1 cellular context compared by ENCODE assay signal in the genomic region with DNA sequence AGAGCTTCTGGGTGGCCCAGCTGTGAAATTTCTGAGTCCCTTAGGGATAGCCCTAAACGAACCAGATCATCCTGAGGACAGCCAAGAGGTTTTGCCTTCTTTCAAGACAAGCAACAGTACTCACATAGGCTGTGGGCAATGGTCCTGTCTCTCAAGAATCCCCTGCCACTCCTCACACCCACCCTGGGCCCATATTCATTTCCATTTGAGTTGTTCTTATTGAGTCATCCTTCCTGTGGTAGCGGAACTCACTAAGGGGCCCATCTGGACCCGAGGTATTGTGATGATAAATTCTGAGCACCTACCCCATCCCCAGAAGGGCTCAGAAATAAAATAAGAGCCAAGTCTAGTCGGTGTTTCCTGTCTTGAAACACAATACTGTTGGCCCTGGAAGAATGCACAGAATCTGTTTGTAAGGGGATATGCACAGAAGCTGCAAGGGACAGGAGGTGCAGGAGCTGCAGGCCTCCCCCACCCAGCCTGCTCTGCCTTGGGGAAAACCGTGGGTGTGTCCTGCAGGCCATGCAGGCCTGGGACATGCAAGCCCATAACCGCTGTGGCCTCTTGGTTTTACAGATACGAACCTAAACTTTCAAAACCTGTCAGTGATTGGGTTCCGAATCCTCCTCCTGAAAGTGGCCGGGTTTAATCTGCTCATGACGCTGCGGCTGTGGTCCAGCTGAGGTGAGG.
TF ChIP-seq lines count a peak whose summit lies in the region.

No MANE protein-coding gene starts in this region.

TF ChIP-seq in GM12878, 131 proteins besides CTCF, POLR2A, EP300 and RAD21 (continued from another document and continues in another):
- no peak for TF ChIP-seq NKRF (conservative IDR thresholded peaks at IDR 0.05)
- 0 out of 2 replicates have a peak, but pooled peaks have one; percentile 5 for TF ChIP-seq MEF2A (IDR thresholded peaks at IDR 0.05; ENCODE audit: insufficient read depth, low read depth, low read length)
- TF ChIP-seq TCF12 (IDR thresholded peaks at IDR 0.05; ENCODE audit: low read depth, low read length) = peak; percentile 77
- no peak for TF ChIP-seq NRF1 (conservative IDR thresholded peaks at IDR 0.05; ENCODE audit: low read depth, low read length)
- TF ChIP-seq BHLHE40 (IDR thresholded peaks at IDR 0.05; ENCODE audit: borderline replicate concordance in 1 of 2, low read depth in 2 of 2, low read length in 1 of 2) = peak in 1 of 2 experiments; percentile 57; a peak in 2 of 4 replicates
- TF ChIP-seq POU2F2 (IDR thresholded peaks at IDR 0.05; ENCODE audit: borderline replicate concordance, low read depth, low read length) = 0 out of 3 replicates have a peak, but pooled peaks have one; percentile 18
- peak; percentile 71; the same call in 1 of the 2 replicates for TF ChIP-seq PAX5 (IDR thresholded peaks at IDR 0.05; ENCODE audit: borderline replicate concordance, low read depth, low read length)
- TF ChIP-seq, protein P1, sequence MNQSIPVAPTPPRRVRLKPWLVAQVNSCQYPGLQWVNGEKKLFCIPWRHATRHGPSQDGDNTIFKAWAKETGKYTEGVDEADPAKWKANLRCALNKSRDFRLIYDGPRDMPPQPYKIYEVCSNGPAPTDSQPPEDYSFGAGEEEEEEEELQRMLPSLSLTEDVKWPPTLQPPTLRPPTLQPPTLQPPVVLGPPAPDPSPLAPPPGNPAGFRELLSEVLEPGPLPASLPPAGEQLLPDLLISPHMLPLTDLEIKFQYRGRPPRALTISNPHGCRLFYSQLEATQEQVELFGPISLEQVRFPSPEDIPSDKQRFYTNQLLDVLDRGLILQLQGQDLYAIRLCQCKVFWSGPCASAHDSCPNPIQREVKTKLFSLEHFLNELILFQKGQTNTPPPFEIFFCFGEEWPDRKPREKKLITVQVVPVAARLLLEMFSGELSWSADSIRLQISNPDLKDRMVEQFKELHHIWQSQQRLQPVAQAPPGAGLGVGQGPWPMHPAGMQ (IDR thresholded peaks at IDR 0.05; ENCODE audit: borderline replicate concordance) = no peak
- TF ChIP-seq SMAD5 (IDR thresholded peaks at IDR 0.05; ENCODE audit: low read depth) = peak; percentile 38; the same call in 1 of the 2 replicates
- TF ChIP-seq BCLAF1 (IDR thresholded peaks at IDR 0.05) = no peak
- no peak for TF ChIP-seq TBL1XR1 (IDR thresholded peaks at IDR 0.05; ENCODE audit: low read depth, low read length)
- no peak for TF ChIP-seq HDAC6 (IDR thresholded peaks at IDR 0.05; ENCODE audit: unreplicated experiment)
- peak; percentile 32; the same call in 1 of the 2 replicates for TF ChIP-seq TCF7 (IDR thresholded peaks at IDR 0.05; ENCODE audit: borderline replicate concordance)
- TF ChIP-seq, protein P2, sequence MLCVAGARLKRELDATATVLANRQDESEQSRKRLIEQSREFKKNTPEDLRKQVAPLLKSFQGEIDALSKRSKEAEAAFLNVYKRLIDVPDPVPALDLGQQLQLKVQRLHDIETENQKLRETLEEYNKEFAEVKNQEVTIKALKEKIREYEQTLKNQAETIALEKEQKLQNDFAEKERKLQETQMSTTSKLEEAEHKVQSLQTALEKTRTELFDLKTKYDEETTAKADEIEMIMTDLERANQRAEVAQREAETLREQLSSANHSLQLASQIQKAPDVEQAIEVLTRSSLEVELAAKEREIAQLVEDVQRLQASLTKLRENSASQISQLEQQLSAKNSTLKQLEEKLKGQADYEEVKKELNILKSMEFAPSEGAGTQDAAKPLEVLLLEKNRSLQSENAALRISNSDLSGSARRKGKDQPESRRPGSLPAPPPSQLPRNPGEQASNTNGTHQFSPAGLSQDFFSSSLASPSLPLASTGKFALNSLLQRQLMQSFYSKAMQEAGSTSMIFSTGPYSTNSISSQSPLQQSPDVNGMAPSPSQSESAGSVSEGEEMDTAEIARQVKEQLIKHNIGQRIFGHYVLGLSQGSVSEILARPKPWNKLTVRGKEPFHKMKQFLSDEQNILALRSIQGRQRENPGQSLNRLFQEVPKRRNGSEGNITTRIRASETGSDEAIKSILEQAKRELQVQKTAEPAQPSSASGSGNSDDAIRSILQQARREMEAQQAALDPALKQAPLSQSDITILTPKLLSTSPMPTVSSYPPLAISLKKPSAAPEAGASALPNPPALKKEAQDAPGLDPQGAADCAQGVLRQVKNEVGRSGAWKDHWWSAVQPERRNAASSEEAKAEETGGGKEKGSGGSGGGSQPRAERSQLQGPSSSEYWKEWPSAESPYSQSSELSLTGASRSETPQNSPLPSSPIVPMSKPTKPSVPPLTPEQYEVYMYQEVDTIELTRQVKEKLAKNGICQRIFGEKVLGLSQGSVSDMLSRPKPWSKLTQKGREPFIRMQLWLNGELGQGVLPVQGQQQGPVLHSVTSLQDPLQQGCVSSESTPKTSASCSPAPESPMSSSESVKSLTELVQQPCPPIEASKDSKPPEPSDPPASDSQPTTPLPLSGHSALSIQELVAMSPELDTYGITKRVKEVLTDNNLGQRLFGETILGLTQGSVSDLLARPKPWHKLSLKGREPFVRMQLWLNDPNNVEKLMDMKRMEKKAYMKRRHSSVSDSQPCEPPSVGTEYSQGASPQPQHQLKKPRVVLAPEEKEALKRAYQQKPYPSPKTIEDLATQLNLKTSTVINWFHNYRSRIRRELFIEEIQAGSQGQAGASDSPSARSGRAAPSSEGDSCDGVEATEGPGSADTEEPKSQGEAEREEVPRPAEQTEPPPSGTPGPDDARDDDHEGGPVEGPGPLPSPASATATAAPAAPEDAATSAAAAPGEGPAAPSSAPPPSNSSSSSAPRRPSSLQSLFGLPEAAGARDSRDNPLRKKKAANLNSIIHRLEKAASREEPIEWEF (IDR thresholded peaks at IDR 0.05; ENCODE audit: insufficient replicate concordance, low read depth, low read length) = peak; percentile 38
- peak; percentile 54 to 90; a peak in 3 of 4 replicates for TF ChIP-seq IKZF2 (IDR thresholded peaks at IDR 0.05)
- no peak for TF ChIP-seq ZZZ3 (IDR thresholded peaks at IDR 0.05; ENCODE audit: control insufficient read depth, insufficient read length, low read depth)
- TF ChIP-seq GATAD2B (conservative IDR thresholded peaks at IDR 0.05; ENCODE audit: low read depth) = 0 out of 2 replicates have a peak, but pooled peaks have one; percentile 75
- no peak for TF ChIP-seq SMAD1 (IDR thresholded peaks at IDR 0.05; ENCODE audit: low read depth, partially characterized antibody)
- no peak for TF ChIP-seq HDGF (IDR thresholded peaks at IDR 0.05)
- TF ChIP-seq TCF3 (IDR thresholded peaks at IDR 0.05; ENCODE audit: borderline replicate concordance, insufficient read depth, low read depth, low read length) = peak; percentile 69; the same call in 1 of the 2 replicates
- TF ChIP-seq BCL11A (IDR thresholded peaks at IDR 0.05; ENCODE audit: low read depth, low read length) = peak; percentile 77
- TF ChIP-seq, protein P3, sequence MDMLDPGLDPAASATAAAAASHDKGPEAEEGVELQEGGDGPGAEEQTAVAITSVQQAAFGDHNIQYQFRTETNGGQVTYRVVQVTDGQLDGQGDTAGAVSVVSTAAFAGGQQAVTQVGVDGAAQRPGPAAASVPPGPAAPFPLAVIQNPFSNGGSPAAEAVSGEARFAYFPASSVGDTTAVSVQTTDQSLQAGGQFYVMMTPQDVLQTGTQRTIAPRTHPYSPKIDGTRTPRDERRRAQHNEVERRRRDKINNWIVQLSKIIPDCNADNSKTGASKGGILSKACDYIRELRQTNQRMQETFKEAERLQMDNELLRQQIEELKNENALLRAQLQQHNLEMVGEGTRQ (IDR thresholded peaks at IDR 0.05; ENCODE audit: borderline replicate concordance, low read depth, low read length) = no peak
- peak; percentile 60 for TF ChIP-seq SP1 (IDR thresholded peaks at IDR 0.05; ENCODE audit: low read depth, low read length)
- TF ChIP-seq, protein P4, sequence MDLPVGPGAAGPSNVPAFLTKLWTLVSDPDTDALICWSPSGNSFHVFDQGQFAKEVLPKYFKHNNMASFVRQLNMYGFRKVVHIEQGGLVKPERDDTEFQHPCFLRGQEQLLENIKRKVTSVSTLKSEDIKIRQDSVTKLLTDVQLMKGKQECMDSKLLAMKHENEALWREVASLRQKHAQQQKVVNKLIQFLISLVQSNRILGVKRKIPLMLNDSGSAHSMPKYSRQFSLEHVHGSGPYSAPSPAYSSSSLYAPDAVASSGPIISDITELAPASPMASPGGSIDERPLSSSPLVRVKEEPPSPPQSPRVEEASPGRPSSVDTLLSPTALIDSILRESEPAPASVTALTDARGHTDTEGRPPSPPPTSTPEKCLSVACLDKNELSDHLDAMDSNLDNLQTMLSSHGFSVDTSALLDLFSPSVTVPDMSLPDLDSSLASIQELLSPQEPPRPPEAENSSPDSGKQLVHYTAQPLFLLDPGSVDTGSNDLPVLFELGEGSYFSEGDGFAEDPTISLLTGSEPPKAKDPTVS (IDR thresholded peaks at IDR 0.05; ENCODE audit: low read depth, low read length) = no peak
- peak; percentile 88 for TF ChIP-seq EED (IDR thresholded peaks at IDR 0.05; ENCODE audit: low read depth)
- TF ChIP-seq NR2C2 (IDR thresholded peaks at IDR 0.05; ENCODE audit: borderline replicate concordance, control insufficient read depth, insufficient read length, low read depth) = no peak
- no peak for TF ChIP-seq MYC (IDR thresholded peaks at IDR 0.05; ENCODE audit: insufficient read depth, insufficient read length, insufficient replicate concordance, low read length, severe bottlenecking)
- TF ChIP-seq RBBP5 (conservative IDR thresholded peaks at IDR 0.05) = no peak
- no peak for TF ChIP-seq FOXK2 (IDR thresholded peaks at IDR 0.05)
- TF ChIP-seq ASH2L (IDR thresholded peaks at IDR 0.05; ENCODE audit: borderline replicate concordance, low read depth) = no peak
- peak; percentile 75 for TF ChIP-seq ZNF687 (IDR thresholded peaks at IDR 0.05)
- TF ChIP-seq, protein P5, sequence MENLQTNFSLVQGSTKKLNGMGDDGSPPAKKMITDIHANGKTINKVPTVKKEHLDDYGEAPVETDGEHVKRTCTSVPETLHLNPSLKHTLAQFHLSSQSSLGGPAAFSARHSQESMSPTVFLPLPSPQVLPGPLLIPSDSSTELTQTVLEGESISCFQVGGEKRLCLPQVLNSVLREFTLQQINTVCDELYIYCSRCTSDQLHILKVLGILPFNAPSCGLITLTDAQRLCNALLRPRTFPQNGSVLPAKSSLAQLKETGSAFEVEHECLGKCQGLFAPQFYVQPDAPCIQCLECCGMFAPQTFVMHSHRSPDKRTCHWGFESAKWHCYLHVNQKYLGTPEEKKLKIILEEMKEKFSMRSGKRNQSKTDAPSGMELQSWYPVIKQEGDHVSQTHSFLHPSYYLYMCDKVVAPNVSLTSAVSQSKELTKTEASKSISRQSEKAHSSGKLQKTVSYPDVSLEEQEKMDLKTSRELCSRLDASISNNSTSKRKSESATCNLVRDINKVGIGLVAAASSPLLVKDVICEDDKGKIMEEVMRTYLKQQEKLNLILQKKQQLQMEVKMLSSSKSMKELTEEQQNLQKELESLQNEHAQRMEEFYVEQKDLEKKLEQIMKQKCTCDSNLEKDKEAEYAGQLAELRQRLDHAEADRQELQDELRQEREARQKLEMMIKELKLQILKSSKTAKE (IDR thresholded peaks at IDR 0.05; ENCODE audit: low read depth, poor library complexity, severe bottlenecking) = peak; percentile 38
- TF ChIP-seq IRF4 (IDR thresholded peaks at IDR 0.05; ENCODE audit: low read depth, low read length) = peak; percentile 67
